ENCODE assay signal across 9 cellular contexts in the genomic region with DNA sequence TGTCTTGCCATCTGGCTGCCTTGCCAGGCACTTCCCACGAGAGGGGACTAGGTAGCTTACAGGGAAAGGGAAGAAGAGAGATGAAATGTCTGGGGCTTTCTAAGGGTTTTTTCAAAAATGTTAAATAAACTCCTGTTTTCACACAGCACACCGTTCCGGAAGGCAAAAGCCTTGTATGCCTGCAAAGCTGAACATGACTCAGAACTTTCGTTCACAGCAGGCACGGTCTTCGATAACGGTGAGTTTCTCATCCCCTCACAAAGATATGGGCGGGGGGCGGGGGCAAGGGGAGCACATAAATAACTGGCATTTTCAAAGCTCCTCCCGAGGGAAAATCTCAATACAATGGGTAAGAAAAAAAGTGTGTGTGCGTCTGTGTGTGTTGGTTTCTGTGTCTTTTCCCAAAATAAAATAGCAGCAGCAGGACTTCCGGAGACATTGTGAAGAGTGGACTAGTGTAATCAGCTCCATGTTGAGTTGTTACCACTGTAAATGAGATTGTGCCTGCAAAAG.
DNase-seq lines count a peak whose midpoint lies in the region; ATAC-seq and TF ChIP-seq lines count a peak whose summit lies in the region.
"Had no signal": no experiment of that assay in that cellular context is flagged by ENCODE, and none has a peak within 500 bp of the region (broad histone marks: within the 10 kb centered on the region; RNA-seq: fewer than 3 reads in every experiment).

No MANE protein-coding gene starts in this region.

- peak; percentile 43; the same call in 2 of the 3 replicates for TF ChIP-seq CTCF in GM12872 (IDR thresholded peaks at IDR 0.05; ENCODE audit: insufficient read depth, low read depth, low read length)

- no peaks in the 10 kb centered on the region for H3K27me3 ChIP-seq in HAP-1 (ENCODE audit: low read depth)

- H3K36me3 ChIP-seq in HAP-1 (replicated peaks): no peaks in the 10 kb centered on the region

- in situ Hi-C loops in HAP-1 (cut with MboI; ENCODE audit: low sequenced_read_pairs): no loop called here

- no peaks in the 10 kb centered on the region for H3K4me1 ChIP-seq in HAP-1

- H3K4me3 ChIP-seq in HAP-1: no peak overlapping the region

- H3K9me3 ChIP-seq in HAP-1: no peaks in the 10 kb centered on the region

- ATAC-seq in GM19395 (IDR thresholded peaks at IDR 0.05; ENCODE audit: unreplicated experiment) (peak; percentile 68), HG03159 (IDR thresholded peaks at IDR 0.05; ENCODE audit: unreplicated experiment) (peak; percentile 54)

- DNase-seq in cerebellum (ENCODE audit: low spot score) (peak; percentile 33), HAP-1 (ENCODE audit: low spot score in 2 of 2) (no peak), ecto neural progenitor cell (ENCODE audit: low spot score) (no peak), DMS153 (lab: John Stamatoyannopoulos, UW) (no peak), SIG-M5 (lab: John Stamatoyannopoulos, UW) (no peak)
- DNase-seq: stimulated activated CD4-positive, alpha-beta T cell treated with anti-CD3 and anti-CD28 coated beads, Interleukin-4, amount 100 ng/mL, for 1 hour had no signal
